Comparison of ENCODE assay signal across 8 cellular contexts in the genomic region with DNA sequence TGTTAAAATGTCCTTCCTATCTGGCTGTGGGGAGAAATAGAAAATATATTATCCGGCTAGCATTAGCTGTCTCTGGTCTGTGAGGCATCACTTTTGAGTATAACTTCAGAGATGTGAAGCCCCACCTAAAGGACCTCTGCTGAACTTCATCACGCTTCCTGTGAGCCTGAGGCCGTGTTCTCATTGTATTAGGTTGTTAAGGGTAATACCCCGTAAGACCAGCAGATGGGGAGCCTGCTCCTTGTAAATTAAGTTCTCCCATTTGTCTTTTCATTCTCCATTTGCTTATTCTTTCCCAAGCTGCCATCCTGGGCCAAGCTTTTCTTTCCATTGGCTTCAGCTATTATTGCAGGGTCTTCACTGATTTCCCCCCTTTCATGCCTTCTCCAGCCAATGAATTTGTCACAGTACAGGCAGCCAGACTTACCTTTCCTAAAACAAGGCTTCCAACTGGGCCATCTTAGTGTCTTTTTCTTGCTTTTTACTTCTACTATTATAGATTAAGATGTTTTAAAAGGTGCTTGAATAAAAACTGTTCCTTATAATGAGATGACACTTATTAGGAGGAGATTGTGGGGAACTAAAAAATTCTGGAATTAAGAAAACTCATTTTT. TPM values are rescaled to one million over a fixed set of nuclear protein-coding genes. Genes with fewer than 3 reads are reported as not detected.
A peak's percentile ranks its signal among the peaks of the same experiment; 100 is the strongest.
DNase-seq lines count a peak whose midpoint lies in the region; ATAC-seq and TF ChIP-seq lines count a peak whose summit lies in the region.

No MANE protein-coding gene starts in this region.

- H3K9me3 ChIP-seq in HEK293 (ENCODE audit: control insufficient read depth, insufficient read depth, low read depth, low read length), result no peaks in the 10 kb centered on the region
- no peaks in the 10 kb centered on the region for H3K9me3 ChIP-seq in MG63
- no peaks in the 10 kb centered on the region for H3K9me3 ChIP-seq in ovary
- H3K9me3 ChIP-seq in upper lobe of left lung, result no peaks in the 10 kb centered on the region

- no peak for TF ChIP-seq EP300 in ovary (IDR thresholded peaks at IDR 0.05)
- TF ChIP-seq EP300 in upper lobe of left lung (IDR thresholded peaks at IDR 0.05), result no peak

- intact Hi-C loops in activated T-helper 2 cell treated with anti-CD3 and anti-CD28 coated beads, Interferon-gamma antibody, Interleukin-2, Interleukin-4, amounts not matched to agents 10 μg/mL and 5 μg/mL and 100 μg/mL, durations not matched to agents 14 hours and 24 hours and 36 hours (cut with micrococcal nuclease), result loop anchor here (1.0 kb wide), 4 partner anchors 12 to 331 kb away; a partner anchor contains a TSS
- intact Hi-C loops in ovary (cut with DNase I), result loop anchor here (5.0 to 10.0 kb wide), 3 partner anchors 163 to 276 kb away; no protein-coding TSS in a partner anchor

- H3K27ac ChIP-seq in HEK293 (ENCODE audit: extremely low read depth, low read depth, low read length), result no peak overlapping the region
- H3K27ac ChIP-seq in foreskin keratinocyte, result no peak overlapping the region
- no peak overlapping the region for H3K27ac ChIP-seq in ovary
- H3K27ac ChIP-seq in upper lobe of left lung, result no peak overlapping the region

- peaks cover 13% of the 10 kb centered on the region for H3K4me1 Mint-ChIP-seq in activated T-helper 2 cell treated with anti-CD3 and anti-CD28 coated beads, Interferon-gamma antibody, Interleukin-2, Interleukin-4, amounts not matched to agents 10 μg/mL and 5 μg/mL and 100 μg/mL, durations not matched to agents 14 hours and 24 hours and 36 hours (ENCODE audit: low read depth)

- TF ChIP-seq CTCF in GM06990 (IDR thresholded peaks at IDR 0.05; ENCODE audit: insufficient read depth, low read length, poor library complexity, severe bottlenecking) (peak; percentile 80), HEK293 (tag by site-specific recombination; IDR thresholded peaks at IDR 0.05) (peak; percentile 78), foreskin keratinocyte (conservative IDR thresholded peaks at IDR 0.05) (peak; percentile 91), ovary (IDR thresholded peaks at IDR 0.05) (peak; percentile 25 to 60 (median 55)), upper lobe of left lung (IDR thresholded peaks at IDR 0.05) (peak; percentile 72 to 89 (median 82))

- H3K36me3 Mint-ChIP-seq in activated T-helper 2 cell treated with anti-CD3 and anti-CD28 coated beads, Interferon-gamma antibody, Interleukin-2, Interleukin-4, amounts not matched to agents 10 μg/mL and 5 μg/mL and 100 μg/mL, durations not matched to agents 14 hours and 24 hours and 36 hours (ENCODE audit: low read depth), result peaks cover 56% of the 10 kb centered on the region

- ATAC-seq in foreskin keratinocyte (peak; percentile 99), upper lobe of left lung (ENCODE audit: low FRiP score in 2 of 2) (peak; percentile 92 to 94)

- CTCF ChIA-PET in HEK293 (lab: Yijun Ruan, JAX), result interaction anchor here (0.6 to 3.7 kb wide), 28 partner anchors 9 to 928 kb away, joined by 3 to 37 read pairs (median 3); a partner anchor contains a TSS

- H3K27me3 ChIP-seq in GM06990 (replicated peaks; ENCODE audit: control insufficient read depth, insufficient read depth, low read length) (no peaks in the 10 kb centered on the region), MG63 (no peaks in the 10 kb centered on the region), foreskin keratinocyte (no peaks in the 10 kb centered on the region), ovary (no peaks in the 10 kb centered on the region), upper lobe of left lung (no peaks in the 10 kb centered on the region)

- no peaks in the 10 kb centered on the region for H3K27me3 Mint-ChIP-seq in activated T-helper 2 cell treated with anti-CD3 and anti-CD28 coated beads, Interferon-gamma antibody, Interleukin-2, Interleukin-4, amounts not matched to agents 10 μg/mL and 5 μg/mL and 100 μg/mL, durations not matched to agents 14 hours and 24 hours and 36 hours (ENCODE audit: low read depth)

- H3K4me3 ChIP-seq in GM06990 (replicated peaks; ENCODE audit: low read depth, low read length), result no peak overlapping the region
- H3K4me3 ChIP-seq in HEK293 (ENCODE audit: low read depth, low read length), result no peak overlapping the region
- H3K4me3 ChIP-seq in MG63, result no peak overlapping the region
- H3K4me3 ChIP-seq in ovary, result no peak overlapping the region
- no peak overlapping the region for H3K4me3 ChIP-seq in upper lobe of left lung

- POLR2A ChIA-PET in HEK293 (lab: Yijun Ruan, JAX), result interaction anchor here (0.8 kb wide), 1 partner anchor 37 kb away, joined by 4 read pairs; a partner anchor contains a TSS

- no peak for TF ChIP-seq POLR2A in ovary (IDR thresholded peaks at IDR 0.05)
- TF ChIP-seq POLR2A in upper lobe of left lung (IDR thresholded peaks at IDR 0.05), result no peak

- WGBS in ovary, 3 donors, result 4 to 15% (median 13%) methylated on average over 4 of the region's 4 CpGs
- 8 to 11% methylated on average over 4 of the region's 4 CpGs for WGBS in upper lobe of left lung, 2 donors

- peak overlapping the region; percentile 76 for H3K27ac Mint-ChIP-seq in activated T-helper 2 cell treated with anti-CD3 and anti-CD28 coated beads, Interferon-gamma antibody, Interleukin-2, Interleukin-4, amounts not matched to agents 10 μg/mL and 5 μg/mL and 100 μg/mL, durations not matched to agents 14 hours and 24 hours and 36 hours

- H3K9me3 Mint-ChIP-seq in activated T-helper 2 cell treated with anti-CD3 and anti-CD28 coated beads, Interferon-gamma antibody, Interleukin-2, Interleukin-4, amounts not matched to agents 10 μg/mL and 5 μg/mL and 100 μg/mL, durations not matched to agents 14 hours and 24 hours and 36 hours, result no peaks in the 10 kb centered on the region

- H3K36me3 ChIP-seq in GM06990 (ENCODE audit: control insufficient read depth, insufficient read depth, low read length) (peaks cover 15% of the 10 kb centered on the region), HEK293 (ENCODE audit: control insufficient read depth in 2 of 2, insufficient read depth in 1 of 2, low read length in 2 of 2) (peaks cover 73 to 83% of the 10 kb centered on the region in 2 experiments), MG63 (peaks cover 43% of the 10 kb centered on the region), ovary (no peaks in the 10 kb centered on the region), upper lobe of left lung (peaks cover 5 to 60% (median 29%) of the 10 kb centered on the region in 4 donors)

- DNase-seq in GM06990 (ENCODE audit: extremely low read depth, insufficient read length), result peak; percentile 33
- peak; percentile 60 for DNase-seq in MG63
- peak; percentile 76 to 82 for DNase-seq in SHP77 (lab: John Stamatoyannopoulos, UW)
- DNase-seq in activated T-helper 2 cell treated with anti-CD3 and anti-CD28 coated beads, Interferon-gamma antibody, Interleukin-2, Interleukin-4, amounts not matched to agents 10 μg/mL and 5 μg/mL and 100 μg/mL, durations not matched to agents 14 hours and 24 hours and 36 hours (ENCODE audit: low spot score), result peak; percentile 69
- DNase-seq in foreskin keratinocyte, result peak; percentile 63 to 83
- peak in 2 of 5 donors; percentile 25 to 59 for DNase-seq in ovary
- peak in 1 of 2 donors; percentile 74 for DNase-seq in upper lobe of left lung

- H3K4me1 ChIP-seq in HEK293 (ENCODE audit: control insufficient read depth, insufficient read depth, low read length), result no peaks in the 10 kb centered on the region
- H3K4me1 ChIP-seq in foreskin keratinocyte, result no peaks in the 10 kb centered on the region
- H3K4me1 ChIP-seq in ovary (ENCODE audit: insufficient read depth), result no peaks in the 10 kb centered on the region
- no peaks in the 10 kb centered on the region for H3K4me1 ChIP-seq in upper lobe of left lung

- H3K4me3 Mint-ChIP-seq in activated T-helper 2 cell treated with anti-CD3 and anti-CD28 coated beads, Interferon-gamma antibody, Interleukin-2, Interleukin-4, amounts not matched to agents 10 μg/mL and 5 μg/mL and 100 μg/mL, durations not matched to agents 14 hours and 24 hours and 36 hours (ENCODE audit: low read depth), result no peak overlapping the region

TF ChIP-seq in HEK293, 187 proteins besides CTCF, POLR2A, EP300 and RAD21 (continues in another document):
- no peak for TF ChIP-seq ZNF501 (tag by site-specific recombination; IDR thresholded peaks at IDR 0.05)

RNA-seq across cellular contexts. Expression of a gene that starts 12.4 kb away (rescaled TPM):
- total RNA-seq in MG63 (2014; rRNA removed; shearing (Covaris generic); ENCODE audit: low replicate concordance), result 47.7 and 50.0 TPM in 2 replicates
- total RNA-seq in activated T-helper 2 cell treated with anti-CD3 and anti-CD28 coated beads, Interferon-gamma antibody, Interleukin-2, Interleukin-4, amounts not matched to agents 10 μg/mL and 5 μg/mL and 100 μg/mL, durations not matched to agents 14 hours and 24 hours and 36 hours, result 23.9 and 24.8 TPM in 2 replicates
- total RNA-seq in foreskin keratinocyte (38.6 and 43.5 TPM in 2 replicates), ovary (10 to 100 TPM; 12.8 to 19.8 (median 16.4) TPM), upper lobe of left lung (10 to 100 TPM; 14.7 to 22.2 (median 19.4) TPM)
- polyA plus RNA-seq in foreskin keratinocyte (30.7 and 38.1 TPM in 2 replicates), ovary (10 to 100 TPM; 22.4 to 29.6 TPM)

RNA-seq across cellular contexts. Expression of a gene that starts 12.7 kb away (rescaled TPM):
- 56.5 and 155 TPM in 2 replicates for total RNA-seq in MG63 (2014; rRNA removed; shearing (Covaris generic); ENCODE audit: low replicate concordance)
- total RNA-seq in activated T-helper 2 cell treated with anti-CD3 and anti-CD28 coated beads, Interferon-gamma antibody, Interleukin-2, Interleukin-4, amounts not matched to agents 10 μg/mL and 5 μg/mL and 100 μg/mL, durations not matched to agents 14 hours and 24 hours and 36 hours, result 55.4 and 57.8 TPM in 2 replicates
- total RNA-seq in foreskin keratinocyte (27.4 and 29.0 TPM in 2 replicates), ovary (10 to 100 TPM; 19.1 to 50.9 (median 38.2) TPM), upper lobe of left lung (10 to 100 TPM; 15.7 to 28.8 (median 19.5) TPM)
- polyA plus RNA-seq in foreskin keratinocyte (28.9 and 29.2 TPM in 2 replicates), ovary (10 to 100 TPM; 38.4 to 64.7 TPM)

RNA-seq across cellular contexts. Expression of a gene that starts 37.1 kb away (rescaled TPM):
- 22.9 and 42.9 TPM in 2 replicates for total RNA-seq in MG63 (2014; rRNA removed; shearing (Covaris generic); ENCODE audit: low replicate concordance)
- total RNA-seq in activated T-helper 2 cell treated with anti-CD3 and anti-CD28 coated beads, Interferon-gamma antibody, Interleukin-2, Interleukin-4, amounts not matched to agents 10 μg/mL and 5 μg/mL and 100 μg/mL, durations not matched to agents 14 hours and 24 hours and 36 hours, result 114 and 122 TPM in 2 replicates
- total RNA-seq in foreskin keratinocyte (34.9 and 39.6 TPM in 2 replicates), ovary (100 to 1,000 TPM in 6 of 7 donors, 10 to 100 TPM in 1; 88.3 to 266 (median 131) TPM), upper lobe of left lung (100 to 1,000 TPM in 2 of 6 donors, 10 to 100 TPM in 4; 89.2 to 383 (median 95.9) TPM)
- polyA plus RNA-seq in foreskin keratinocyte (25.4 and 30.9 TPM in 2 replicates), ovary (100 to 1,000 TPM; 112 to 157 TPM)
